Comparison of ENCODE assay signal across 2 cellular contexts in genomic region chr17:50902768-50903353, GRCh38.
A peak's percentile ranks its signal among the peaks of the same experiment; 100 is the strongest.
TF ChIP-seq lines count a peak whose summit lies in the region.

No MANE protein-coding gene starts in this region.

TF ChIP-seq in GM23338, 12 proteins besides CTCF, POLR2A, EP300 and RAD21:
- TF ChIP-seq ZNF114 (CRISPR knock-in tag; IDR thresholded peaks at IDR 0.05) (no peak), CREB1 (CRISPR knock-in tag; IDR thresholded peaks at IDR 0.05; ENCODE audit: low read depth) (no peak), JUNB (IDR thresholded peaks at IDR 0.05; ENCODE audit: unreplicated experiment) (no peak), ZNF331 (CRISPR knock-in tag; IDR thresholded peaks at IDR 0.05; ENCODE audit: low read depth) (no peak), ETS1 (IDR thresholded peaks at IDR 0.05) (no peak), POLR2AphosphoS5 (IDR thresholded peaks at IDR 0.05; ENCODE audit: low read depth) (no peak), STAT1 (IDR thresholded peaks at IDR 0.05; ENCODE audit: unreplicated experiment) (no peak), ZNF462 (CRISPR knock-in tag; IDR thresholded peaks at IDR 0.05) (no peak), EZH2 (IDR thresholded peaks at IDR 0.05; ENCODE audit: low read depth, unreplicated experiment) (no peak), EZH2phosphoT487 (IDR thresholded peaks at IDR 0.05; ENCODE audit: unreplicated experiment) (no peak), REST (IDR thresholded peaks at IDR 0.05; ENCODE audit: unreplicated experiment) (no peak), NANOG (IDR thresholded peaks at IDR 0.05; ENCODE audit: borderline replicate concordance) (no peak)

TF ChIP-seq in H1, 55 proteins besides CTCF, POLR2A, EP300 and RAD21:
- peak; percentile 29; the same call in 1 of the 2 replicates for TF ChIP-seq MAFK (IDR thresholded peaks at IDR 0.05; ENCODE audit: low read depth, low read length)
- TF ChIP-seq SP1 (IDR thresholded peaks at IDR 0.05; ENCODE audit: low read depth, low read length): no peak
- TF ChIP-seq KDM5A (IDR thresholded peaks at IDR 0.05; ENCODE audit: low read length): no peak
- TF ChIP-seq JUN (IDR thresholded peaks at IDR 0.05; ENCODE audit: low read depth, low read length): no peak
- TF ChIP-seq TBP (IDR thresholded peaks at IDR 0.05; ENCODE audit: low read depth, low read length): no peak
